Comparison of ENCODE assay signal across 11 cellular contexts in the genomic region with DNA sequence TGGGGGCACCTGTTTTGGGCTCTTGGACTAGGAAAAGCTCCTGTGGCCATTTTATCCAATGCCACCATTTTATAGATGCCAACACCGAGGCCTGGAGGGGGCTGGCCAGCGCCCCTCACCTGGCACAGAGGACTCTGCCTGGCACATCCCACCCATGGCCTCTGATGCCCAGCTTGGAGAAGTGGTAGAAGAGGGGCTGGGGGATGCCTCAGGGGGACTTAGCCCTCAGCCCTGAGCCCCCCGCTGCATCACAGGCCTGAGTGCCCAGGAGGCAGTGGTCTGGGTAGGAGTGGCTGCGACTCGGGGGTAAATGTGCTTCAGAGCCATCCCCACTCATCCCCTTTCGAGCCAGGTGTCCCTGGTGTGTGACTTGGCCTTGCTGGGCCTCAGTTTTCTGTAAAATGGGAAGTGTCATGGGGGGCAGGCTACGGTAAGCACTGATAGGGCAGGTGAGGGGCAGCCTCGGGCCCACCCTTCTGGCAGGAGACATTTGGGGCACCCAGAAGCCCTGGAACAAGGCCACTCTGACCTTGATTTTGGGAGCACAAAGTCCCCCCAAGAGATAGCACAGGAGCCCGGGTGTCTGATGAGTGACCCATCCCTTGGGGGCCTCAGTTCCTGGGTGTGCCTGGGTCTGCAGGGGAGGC. TPM values are rescaled to one million over a fixed set of nuclear protein-coding genes. Genes with fewer than 3 reads are reported as not detected.
DNase-seq lines count a peak whose midpoint lies in the region; ATAC-seq and TF ChIP-seq lines count a peak whose summit lies in the region.
"Had no signal": no experiment of that assay in that cellular context is flagged by ENCODE, and none has a peak within 500 bp of the region (broad histone marks: within the 10 kb centered on the region; RNA-seq: fewer than 3 reads in every experiment).

No MANE protein-coding gene starts in this region.

- TF ChIP-seq CTCF in heart right ventricle (IDR thresholded peaks at IDR 0.05) (no peak), lung (IDR thresholded peaks at IDR 0.05; ENCODE audit: control extremely low read depth, extremely low read depth) (no peak), vagina (IDR thresholded peaks at IDR 0.05) (no peak)

- no peak for TF ChIP-seq POLR2A in vagina (IDR thresholded peaks at IDR 0.05)

- H3K4me1 ChIP-seq in heart right ventricle (peaks cover 61 to 100% (median 99%) of the 10 kb centered on the region in 9 donors), lung (ENCODE audit: control insufficient read depth in 2 of 2, insufficient read depth in 2 of 2, low read length in 2 of 2) (peaks cover 27 to 50% of the 10 kb centered on the region in 2 donors), vagina (peaks cover 73% of the 10 kb centered on the region)

- no peak for ATAC-seq in heart right ventricle
- ATAC-seq in Right ventricle myocardium inferior: no peak
- no peak for ATAC-seq in activated naive CD8-positive, alpha-beta T cell treated with anti-CD3 and anti-CD28 coated beads, Interleukin-2, amount 10 ng/mL, durations not matched to agents 7 days and 5 days (ENCODE audit: low read depth)
- no peak for ATAC-seq in lung (ENCODE audit: insufficient read depth, low FRiP score)
- no peak for ATAC-seq in HG03378 (IDR thresholded peaks at IDR 0.05; ENCODE audit: unreplicated experiment)

- no peaks in the 10 kb centered on the region for H3K27me3 Mint-ChIP-seq in activated naive CD8-positive, alpha-beta T cell treated with anti-CD3 and anti-CD28 coated beads, Interleukin-2, amount 10 ng/mL, durations not matched to agents 7 days and 5 days

- H3K27ac ChIP-seq in heart right ventricle (peak overlapping the region; percentile 56 to 93 (median 90)), lung (ENCODE audit: low read depth in 1 of 2, low read length in 1 of 2) (peak overlapping the region; percentile 5 to 55), vagina (peak overlapping the region; percentile 46)

- DNase-seq in heart right ventricle (no peak), Right ventricle myocardium inferior (ENCODE audit: missing footprints) (no peak), lung (ENCODE audit: low spot score) (no peak), vagina (ENCODE audit: extremely low spot score in 2 of 2) (no peak), NOMO-1 (lab: John Stamatoyannopoulos, UW; ENCODE audit: unreplicated experiment in 2 of 2) (no peak), NCI-H1417 treated with DMSO at 0.1 percent for 48 hours (lab: John Stamatoyannopoulos, UW) (no peak)
- no peak for DNase-seq in activated naive CD8-positive, alpha-beta T cell treated with anti-CD3 and anti-CD28 coated beads, Interleukin-2, amount 10 ng/mL, durations not matched to agents 7 days and 5 days
- DNase-seq: BE2C; NCI-H2029 treated with DMSO at 0.1 percent for 48 hours; stimulated activated CD8-positive, alpha-beta memory T cell treated with anti-CD3 and anti-CD28 coated beads, Interleukin-4, amount 100 ng/mL, for 48 hours had no signal

- peak overlapping the region; percentile 97 for H3K27ac Mint-ChIP-seq in activated naive CD8-positive, alpha-beta T cell treated with anti-CD3 and anti-CD28 coated beads, Interleukin-2, amount 10 ng/mL, durations not matched to agents 7 days and 5 days

- intact Hi-C loops in heart right ventricle (cut with DNase I) (no loop called here), Right ventricle myocardium inferior (cut with DNase I) (no loop called here), vagina (cut with DNase I) (no loop called here)

- H3K36me3 ChIP-seq in heart right ventricle: peaks cover 0 to 27% (median 0%) of the 10 kb centered on the region in 9 donors
- peaks cover 0 to 10% of the 10 kb centered on the region in 2 donors for H3K36me3 ChIP-seq in lung (ENCODE audit: control insufficient read depth in 2 of 2, insufficient read depth in 2 of 2, low read length in 2 of 2)
- H3K36me3 ChIP-seq in vagina: no peaks in the 10 kb centered on the region
- H3K36me3 ChIP-seq: BE2C had no signal

- H3K4me3 Mint-ChIP-seq in activated naive CD8-positive, alpha-beta T cell treated with anti-CD3 and anti-CD28 coated beads, Interleukin-2, amount 10 ng/mL, durations not matched to agents 7 days and 5 days: peak overlapping the region; percentile 84

- peak overlapping the region in 1 of 10 donors; percentile 18 for H3K4me3 ChIP-seq in heart right ventricle
- H3K4me3 ChIP-seq in lung: no peak overlapping the region
- no peak overlapping the region for H3K4me3 ChIP-seq in vagina

- WGBS in heart right ventricle, 2 donors: 78 to 82% methylated on average over 9 of the region's 9 CpGs
- 70 to 73% methylated on average over 9 of the region's 9 CpGs for WGBS in lung, 2 donors

- no peaks in the 10 kb centered on the region for H3K27me3 ChIP-seq in heart right ventricle
- no peaks in the 10 kb centered on the region for H3K27me3 ChIP-seq in lung (ENCODE audit: control insufficient read depth, insufficient read depth)
- H3K27me3 ChIP-seq in vagina: no peaks in the 10 kb centered on the region
- H3K27me3 ChIP-seq: BE2C had no signal

- no peaks in the 10 kb centered on the region for H3K9me3 Mint-ChIP-seq in activated naive CD8-positive, alpha-beta T cell treated with anti-CD3 and anti-CD28 coated beads, Interleukin-2, amount 10 ng/mL, durations not matched to agents 7 days and 5 days

- POLR2A ChIA-PET in activated naive CD8-positive, alpha-beta T cell treated with anti-CD3 and anti-CD28 coated beads, Interleukin-2, amount 10 ng/mL, durations not matched to agents 7 days and 5 days (lab: Charles Lee): interaction anchor here (2.5 to 8.2 kb wide), 2 partner anchors 16 to 20 kb away, joined by 15 to 150 read pairs; a partner anchor contains a TSS

- peaks cover 66% of the 10 kb centered on the region for H3K4me1 Mint-ChIP-seq in activated naive CD8-positive, alpha-beta T cell treated with anti-CD3 and anti-CD28 coated beads, Interleukin-2, amount 10 ng/mL, durations not matched to agents 7 days and 5 days

- peaks cover 10% of the 10 kb centered on the region for H3K36me3 Mint-ChIP-seq in activated naive CD8-positive, alpha-beta T cell treated with anti-CD3 and anti-CD28 coated beads, Interleukin-2, amount 10 ng/mL, durations not matched to agents 7 days and 5 days

- H3K9me3 ChIP-seq in heart right ventricle: no peaks in the 10 kb centered on the region
- no peaks in the 10 kb centered on the region for H3K9me3 ChIP-seq in lung (ENCODE audit: control insufficient read depth in 2 of 2, insufficient read depth in 1 of 2, low read length in 1 of 2)
- H3K9me3 ChIP-seq in vagina: no peaks in the 10 kb centered on the region
- H3K9me3 ChIP-seq: BE2C had no signal

RNA-seq across cellular contexts. Expression of a gene that starts 22.5 kb away (rescaled TPM):
- 10 to 100 TPM; 29.8 to 61.4 (median 39.0) TPM for total RNA-seq in heart right ventricle
- 10 to 100 TPM in 1 of 2 donors, 1 to 10 TPM in 1; 9.9 to 11.5 TPM for polyA plus RNA-seq in heart right ventricle
- total RNA-seq in Right ventricle myocardium inferior: 43.7 TPM
- total RNA-seq in activated naive CD8-positive, alpha-beta T cell treated with anti-CD3 and anti-CD28 coated beads, Interleukin-2, amount 10 ng/mL, durations not matched to agents 7 days and 5 days: 10 to 100 TPM; 40.7 to 44.5 TPM
- 10 to 100 TPM; 16.2 to 46.0 TPM for total RNA-seq in lung
- polyA plus RNA-seq in lung: 10 to 100 TPM in 1 of 2 donors, 1 to 10 TPM in 1; 9.6 to 19.6 TPM
- 24.1 TPM for total RNA-seq in vagina

RNA-seq across cellular contexts. Expression of a gene that starts 59.3 kb away (rescaled TPM):
- total RNA-seq in heart right ventricle: 10 to 100 TPM; 11.9 to 41.6 (median 18.6) TPM
- polyA plus RNA-seq in heart right ventricle: 10 to 100 TPM; 16.9 to 24.1 TPM
- 37.4 TPM for total RNA-seq in Right ventricle myocardium inferior
- 1 to 10 TPM; 2.9 to 3.8 TPM for total RNA-seq in activated naive CD8-positive, alpha-beta T cell treated with anti-CD3 and anti-CD28 coated beads, Interleukin-2, amount 10 ng/mL, durations not matched to agents 7 days and 5 days
- 10 to 100 TPM in 1 of 2 donors, 1 to 10 TPM in 1; 3.1 to 15.4 TPM for total RNA-seq in lung
- 10 to 100 TPM; 12.1 to 14.3 TPM for polyA plus RNA-seq in lung
- 5.6 TPM for total RNA-seq in vagina

Comparison
In these comparisons a context has a peak if more than half of its experiments do, and no peak if none do; other contexts are left out.
1. H3K27ac ChIP-seq: peak in every context shown above with its lines; median percentile 90 in heart right ventricle; 46 in vagina; 30 in lung.